ENCODE assay signal across 28 cellular contexts in genomic region chr10:72981028-72981881, GRCh38. TPM values are rescaled to one million over a fixed set of nuclear protein-coding genes. Genes with fewer than 3 reads are reported as not detected.
A peak's percentile ranks its signal among the peaks of the same experiment; 100 is the strongest.
DNase-seq lines count a peak whose midpoint lies in the region; ATAC-seq and TF ChIP-seq lines count a peak whose summit lies in the region.
"Had no signal": no experiment of that assay in that cellular context is flagged by ENCODE, and none has a peak within 500 bp of the region (broad histone marks: within the 10 kb centered on the region; RNA-seq: fewer than 3 reads in every experiment).

No MANE protein-coding gene starts in this region.

- no peaks in the 10 kb centered on the region for H3K4me1 ChIP-seq in IMR-90 (ENCODE audit: control insufficient read depth, insufficient read depth, low read length)
- H3K4me1 ChIP-seq in psoas muscle = no peaks in the 10 kb centered on the region
- H3K4me1 ChIP-seq: BLaER1, esophagus squamous epithelium, neural progenitor cell, tibial artery had no signal

- TF ChIP-seq RAD21 in IMR-90 (IDR thresholded peaks at IDR 0.05; ENCODE audit: low read length) = no peak

- H3K27me3 Mint-ChIP-seq in WTC11 (ENCODE audit: low read depth) = peaks cover 6% of the 10 kb centered on the region; the same call in 1 of the 2 replicates
- H3K27me3 Mint-ChIP-seq: activated B cell treated with CpG ODN at 0.5 μM for 24 hours had no signal

- H3K18ac ChIP-seq in IMR-90 (ENCODE audit: low read depth, low read length) = no peak overlapping the region

- no peak overlapping the region for H3K9ac ChIP-seq in IMR-90 (ENCODE audit: low read depth, low read length)
- H3K9ac ChIP-seq: BLaER1, neural progenitor cell had no signal

- no peak overlapping the region for H3K14ac ChIP-seq in IMR-90 (replicated peaks; ENCODE audit: low read depth, low read length)

- peaks cover 45% of the 10 kb centered on the region for H3K9me3 Mint-ChIP-seq in WTC11

- H2AK5ac ChIP-seq in IMR-90 (ENCODE audit: low read depth, low read length) = no peak overlapping the region

- no peak overlapping the region for H4K8ac ChIP-seq in IMR-90 (ENCODE audit: low read depth in 2 of 2, low read length in 2 of 2)

- H2BK15ac ChIP-seq in IMR-90 (ENCODE audit: low read depth, low read length) = no peak overlapping the region

- no peak overlapping the region for H4K5ac ChIP-seq in IMR-90 (ENCODE audit: low read depth, low read length)

- H3K4me3 ChIP-seq in IMR-90 (ENCODE audit: insufficient read depth, low read depth, low read length) = no peak overlapping the region
- H3K4me3 ChIP-seq in psoas muscle = no peak overlapping the region
- H3K4me3 ChIP-seq: BLaER1, esophagus squamous epithelium, neural progenitor cell, tibial artery had no signal

- H2AFZ ChIP-seq in IMR-90 (replicated peaks; ENCODE audit: low read length, poor library complexity) = no peak overlapping the region
- H2AFZ ChIP-seq: neural progenitor cell had no signal

- CTCF ChIA-PET in IMR-90 (lab: Yijun Ruan, JAX) = no interaction called here
- CTCF ChIA-PET in WTC11 (lab: Charles Lee) = no interaction called here

- no peak overlapping the region for H3K27ac ChIP-seq in IMR-90 (ENCODE audit: insufficient read depth, low read length)
- no peak overlapping the region for H3K27ac ChIP-seq in psoas muscle
- H3K27ac ChIP-seq: BLaER1, esophagus squamous epithelium, neural progenitor cell, tibial artery had no signal

- no peak overlapping the region for H3K56ac ChIP-seq in IMR-90 (ENCODE audit: extremely low read depth, insufficient read depth, low read length)

- no peak overlapping the region for H4K91ac ChIP-seq in IMR-90 (ENCODE audit: insufficient read depth, low read depth, low read length)

- peaks cover 6% of the 10 kb centered on the region for H3K9me3 ChIP-seq in IMR-90 (ENCODE audit: control insufficient read depth, insufficient read depth, low read length)
- peaks cover 21% of the 10 kb centered on the region for H3K9me3 ChIP-seq in psoas muscle

- no peak for TF ChIP-seq POLR2A in IMR-90 (IDR thresholded peaks at IDR 0.05; ENCODE audit: low read depth, low read length)

- POLR2A ChIA-PET in IMR-90 (lab: Charles Lee; ENCODE audit: unreplicated experiment) = no interaction called here
- POLR2A ChIA-PET in WTC11 (lab: Charles Lee) = interaction anchor here (0.7 kb wide), 1 partner anchor 20 kb away, joined by 6 read pairs; no protein-coding TSS in a partner anchor

- peak; percentile 45 for ATAC-seq in IMR-90 (ENCODE audit: low read depth)
- ATAC-seq in WTC11 = peak; percentile 60
- ATAC-seq in left ventricle myocardium superior = peak; percentile 47
- peak in 3 of 4 donors; percentile 28 to 42 (median 41) for ATAC-seq in psoas muscle
- ATAC-seq in HG03108 (IDR thresholded peaks at IDR 0.05; ENCODE audit: unreplicated experiment) = no peak
- ATAC-seq in GM18861 (IDR thresholded peaks at IDR 0.05; ENCODE audit: unreplicated experiment) = no peak
- ATAC-seq: sciatic nerve had no signal

- no peak overlapping the region for H2BK120ac ChIP-seq in IMR-90 (ENCODE audit: low read depth, low read length)

- no peak overlapping the region for H2AK9ac ChIP-seq in IMR-90 (replicated peaks; ENCODE audit: low read depth, low read length, poor library complexity)

- BruUV-seq in IMR-90 (replicated peaks; lab: Mats Ljungman, UMichigan) = no TSS peak

- H3K4me1 Mint-ChIP-seq in WTC11 = no peaks in the 10 kb centered on the region
- H3K4me1 Mint-ChIP-seq: activated B cell treated with CpG ODN at 0.5 μM for 24 hours, memory B cell, neural progenitor cell had no signal

- H3K36me3 ChIP-seq in IMR-90 (ENCODE audit: control insufficient read depth, insufficient read depth, low read length) (no peaks in the 10 kb centered on the region), psoas muscle (ENCODE audit: insufficient read depth in 1 of 2, low read depth in 1 of 2) (no peaks in the 10 kb centered on the region)
- H3K36me3 ChIP-seq: BLaER1, esophagus squamous epithelium, neural progenitor cell, tibial artery had no signal

- dilution Hi-C loops in IMR-90 (cut with HindIII; ENCODE audit: low sequenced_read_pairs, unreplicated experiment) = no loop called here

- H3K23ac ChIP-seq in IMR-90 (ENCODE audit: low read depth, low read length) = no peak overlapping the region

- intact Hi-C loops in IMR-90 (cut with micrococcal nuclease) (no loop called here), left ventricle myocardium superior (cut with micrococcal nuclease) (no loop called here), psoas muscle (cut with DNase I) (no loop called here)

- no peaks in the 10 kb centered on the region for H3K79me1 ChIP-seq in IMR-90 (ENCODE audit: low read depth in 1 of 2, low read length in 2 of 2)

- TF ChIP-seq CTCF in IMR-90 (conservative IDR thresholded peaks at IDR 0.05; ENCODE audit: low read depth, low read length) (no peak), WTC11 (IDR thresholded peaks at IDR 0.05) (no peak), psoas muscle (IDR thresholded peaks at IDR 0.05) (no peak)

- H3K27me3 ChIP-seq in IMR-90 (ENCODE audit: control insufficient read depth, insufficient read depth, low read length) (no peaks in the 10 kb centered on the region), psoas muscle (ENCODE audit: insufficient read depth in 3 of 3, low read length in 2 of 3) (no peaks in the 10 kb centered on the region)
- H3K27me3 ChIP-seq: BLaER1, neural progenitor cell, tibial artery had no signal

- in situ Hi-C loops in IMR-90 (cut with MboI; ENCODE audit: low sequenced_read_pairs) = no loop called here

- no peak overlapping the region for H2BK20ac ChIP-seq in IMR-90 (ENCODE audit: low read depth, low read length)

- H3K27ac Mint-ChIP-seq in WTC11 = no peak overlapping the region
- H3K27ac Mint-ChIP-seq: activated B cell treated with CpG ODN at 0.5 μM for 24 hours; dendritic cell treated with granulocyte-macrophage colony-stimulating factor and Interleukin-4, amounts not matched to agents 40 ng/mL and 50 ng/mL, for 4 days; endodermal cell; memory B cell; neural progenitor cell had no signal

- DNase-seq in IMR-90 (no peak), WTC11 (ENCODE audit: low spot score) (no peak), left ventricle myocardium superior (peak; percentile 23), psoas muscle (no peak), CD1c-positive myeloid dendritic cell (ENCODE audit: extremely low spot score) (no peak)
- DNase-seq: activated B cell treated with CpG ODN at 0.5 μM for 24 hours; activated naive CD4-positive, alpha-beta T cell; activated T-cell treated with anti-CD3 and anti-CD28 coated beads, Interleukin-2, amount 50 U/mL, for 48 hours; COR-L47; endodermal cell; esophagus squamous epithelium; foreskin melanocyte; left cardiac atrium; NCI-H1048; NCI-H1694; posterior cingulate gyrus; stimulated activated CD4-positive, alpha-beta T cell treated with anti-CD3 and anti-CD28 coated beads, Interleukin-12 subunit alpha, Interleukin-12 subunit beta, amount 100 ng/mL, for 4 hours; stimulated activated CD4-positive, alpha-beta T cell treated with anti-CD3 and anti-CD28 coated beads, Interleukin-4, amount 100 ng/mL, for 1 hour; tibial artery had no signal

- no peak overlapping the region for H2BK5ac ChIP-seq in IMR-90 (ENCODE audit: low read depth, low read length, poor library complexity, severe bottlenecking)

- H3K9me1 ChIP-seq in IMR-90 (ENCODE audit: insufficient read depth, low read length) = no peaks in the 10 kb centered on the region

- WGBS in IMR-90 (ENCODE audit: extremely low coverage in 2 of 2, insufficient read length in 1 of 2), 2 experiments = no CpG with 5 or more reads among the region's 4 CpGs
- WGBS in psoas muscle, 3 donors = 80 to 97% (median 90%) methylated on average over 4 of the region's 4 CpGs

- no peaks in the 10 kb centered on the region; the same call in 1 of the 2 replicates for H4K20me1 ChIP-seq in IMR-90 (ENCODE audit: insufficient read depth, low read length)
- H4K20me1 ChIP-seq: BLaER1 had no signal

- H3K4me2 ChIP-seq in IMR-90 (ENCODE audit: low read depth, low read length) = no peak overlapping the region
- H3K4me2 ChIP-seq: BLaER1, neural progenitor cell had no signal

- no peak overlapping the region for H3K4me3 Mint-ChIP-seq in WTC11
- H3K4me3 Mint-ChIP-seq: activated B cell treated with CpG ODN at 0.5 μM for 24 hours; dendritic cell treated with granulocyte-macrophage colony-stimulating factor and Interleukin-4, amounts not matched to agents 40 ng/mL and 50 ng/mL, for 4 days; endodermal cell; memory B cell; neural progenitor cell had no signal

- peaks cover 32% of the 10 kb centered on the region for H3K36me3 Mint-ChIP-seq in WTC11

- no peak overlapping the region for H3K4ac ChIP-seq in IMR-90 (ENCODE audit: low read depth, low read length)

TF ChIP-seq in IMR-90, 13 proteins besides CTCF, POLR2A, EP300 and RAD21 (continues in another document):
- no peak for TF ChIP-seq CHD1 (IDR thresholded peaks at IDR 0.05; ENCODE audit: low read depth, low read length)
- no peak for TF ChIP-seq FOS (IDR thresholded peaks at IDR 0.05; ENCODE audit: low read depth, low read length)
- TF ChIP-seq BHLHE40 (IDR thresholded peaks at IDR 0.05; ENCODE audit: low read depth, low read length) = no peak
- TF ChIP-seq NFE2L2 (IDR thresholded peaks at IDR 0.05; ENCODE audit: low read depth, low read length) = no peak
- no peak for TF ChIP-seq MAZ (IDR thresholded peaks at IDR 0.05; ENCODE audit: borderline replicate concordance, low read depth, low read length)
- TF ChIP-seq RCOR1 (IDR thresholded peaks at IDR 0.05; ENCODE audit: insufficient replicate concordance, low read length) = no peak
- no peak for TF ChIP-seq MAFK (IDR thresholded peaks at IDR 0.05; ENCODE audit: low read depth, low read length)
- no peak for TF ChIP-seq RFX5 (IDR thresholded peaks at IDR 0.05; ENCODE audit: low read depth, low read length)

TF ChIP-seq in WTC11, 78 proteins besides CTCF, POLR2A, EP300 and RAD21 (continues in another document):
- no peak for TF ChIP-seq PRRX2 (CRISPR knock-in tag; IDR thresholded peaks at IDR 0.05)
- no peak for TF ChIP-seq NR3C1 (CRISPR knock-in tag; conservative IDR thresholded peaks at IDR 0.05; ENCODE audit: low read depth)
- no peak for TF ChIP-seq CREB1 (CRISPR knock-in tag; IDR thresholded peaks at IDR 0.05)
- TF ChIP-seq ETV6 (CRISPR knock-in tag; IDR thresholded peaks at IDR 0.05) = no peak
- no peak for TF ChIP-seq ZNF232 (CRISPR knock-in tag; IDR thresholded peaks at IDR 0.05)
- no peak for TF ChIP-seq MAX (CRISPR knock-in tag; IDR thresholded peaks at IDR 0.05)
- TF ChIP-seq NR2C2 (CRISPR knock-in tag; IDR thresholded peaks at IDR 0.05) = no peak
- no peak for TF ChIP-seq TEAD1 (CRISPR knock-in tag; IDR thresholded peaks at IDR 0.05)
- no peak for TF ChIP-seq TCF7 (CRISPR knock-in tag; IDR thresholded peaks at IDR 0.05; ENCODE audit: low read depth)

RNA-seq across cellular contexts. Expression of gene PLA2G12B, which starts 26.6 kb away (rescaled TPM):
- total RNA-seq in IMR-90 (2012; rRNA removed) (not detected in 2 replicates), WTC11 (2021) (not detected in 3 replicates), left ventricle myocardium superior (not detected), psoas muscle (under 1 TPM in 1 of 4 donors, not detected in 3; 0.22 TPM)
- polyA plus RNA-seq in IMR-90 (2012; rRNA removed) (not detected in 2 replicates), psoas muscle (under 1 TPM in 1 of 3 donors, not detected in 2; 0.10 TPM)
- polyA plus RNA-seq in IMR-90 (2012; cell fraction: cytosol; rRNA removed) = not detected in 2 replicates
- not detected in 2 replicates for polyA plus RNA-seq in IMR-90 (2012; cell fraction: nucleus; rRNA removed; ENCODE audit: low replicate concordance)
- total RNA-seq: activated B cell treated with CpG ODN at 0.5 μM for 24 hours; esophagus squamous epithelium; sciatic nerve; T-helper 1 cell treated with Interleukin-12 subunit alpha and Interleukin-12 subunit beta and Interleukin-4 antibody, amounts not matched to agents 30 ng/mL and 1 ng/mL, for 36 hours had no signal
- polyA plus RNA-seq: AG04450 had no signal

Comparison
In these comparisons a context has a peak if more than half of its experiments do, and no peak if none do; other contexts are left out.
1. ATAC-seq: peak in IMR-90 (single experiment), WTC11 (single experiment), left ventricle myocardium superior (single experiment) and psoas muscle (3 of 4); none in HG03108 (single experiment) and GM18861 (single experiment).